In the genomic region with DNA sequence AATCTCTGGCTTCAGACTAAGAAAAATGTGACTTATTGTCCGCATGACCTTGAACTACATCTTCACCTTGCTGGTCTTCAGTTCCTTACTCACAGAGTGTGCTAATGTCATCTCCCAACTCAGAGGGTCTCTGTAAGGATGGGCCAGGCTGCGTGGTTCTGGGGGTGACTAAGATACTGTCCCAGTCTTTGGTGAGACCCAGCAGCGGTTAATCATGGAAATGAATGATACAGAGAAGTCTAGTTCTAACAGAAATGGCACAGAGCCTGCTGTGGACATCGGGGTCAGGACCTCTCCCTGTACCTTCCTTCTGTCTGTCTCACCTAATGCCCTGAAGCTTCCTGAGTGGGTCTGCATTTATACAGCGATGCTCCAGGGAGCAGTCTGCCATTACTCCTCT, we compare ENCODE assay signal across 9 cellular contexts.
"Had no signal": no experiment of that assay in that cellular context is flagged by ENCODE, and none has a peak within 500 bp of the region (broad histone marks: within the 10 kb centered on the region; RNA-seq: fewer than 3 reads in every experiment).

No MANE protein-coding gene starts in this region.

- H3K4me1 ChIP-seq: HAP-1 had no signal

- H3K4me3 ChIP-seq: GM23248, GM23338, HAP-1 had no signal

- H3K36me3 ChIP-seq: HAP-1 had no signal

- H3K4me3 Mint-ChIP-seq: GM23338, H9, HFFc6 had no signal

- H3K27ac ChIP-seq: GM23248 had no signal

- H3K27ac Mint-ChIP-seq: GM23338, H9, HFFc6 had no signal

- H3K9me3 Mint-ChIP-seq: GM23338 had no signal

- DNase-seq: GM23248, GOT3, H7, H9, HCEC 1CT, HFFc6 had no signal

- ATAC-seq: GM23338, HCT116 had no signal

- H3K9me3 ChIP-seq: HAP-1 had no signal
